8 cellular contexts compared by ENCODE assay signal in genomic region chr19:15836345-15836594, GRCh38. TPM values are rescaled to one million over a fixed set of nuclear protein-coding genes. Genes with fewer than 3 reads are reported as not detected.
DNase-seq lines count a peak whose midpoint lies in the region; ATAC-seq and TF ChIP-seq lines count a peak whose summit lies in the region.

No MANE protein-coding gene starts in this region.

- H3K36me3 ChIP-seq in fibroblast of lung (ENCODE audit: control insufficient read depth, insufficient read depth, low read length) = no peaks in the 10 kb centered on the region
- H3K36me3 ChIP-seq in skeletal muscle satellite cell (ENCODE audit: insufficient read depth, low read length) = no peaks in the 10 kb centered on the region

- no peaks in the 10 kb centered on the region for H4K20me1 ChIP-seq in fibroblast of lung (ENCODE audit: control insufficient read depth, extremely low read depth, insufficient read depth, low read length)

- no peaks in the 10 kb centered on the region for H3K27me3 Mint-ChIP-seq in T-cell

- CTCF ChIA-PET in T-cell (lab: Charles Lee) = interaction anchor here in 1 of 2 donors (0.6 kb wide), 1 partner anchor 359 kb away, joined by 5 read pairs; no protein-coding TSS in a partner anchor

- no peaks in the 10 kb centered on the region for H3K4me1 ChIP-seq in fibroblast of lung (ENCODE audit: control insufficient read depth, extremely low read depth, insufficient read depth, low read length)
- peaks cover 4% of the 10 kb centered on the region for H3K4me1 ChIP-seq in skeletal muscle satellite cell (ENCODE audit: control insufficient read depth, insufficient read depth, low read length)

- no peak for TF ChIP-seq CTCF in fibroblast of lung (conservative IDR thresholded peaks at IDR 0.05 in 1 of 2, IDR thresholded peaks at IDR 0.05 in 1 of 2; ENCODE audit: low read depth in 1 of 2, low read length in 2 of 2)

- H3K4me2 ChIP-seq in fibroblast of lung (ENCODE audit: extremely low read depth, insufficient read depth, low read length) (peak overlapping the region; percentile 90), skeletal muscle satellite cell (ENCODE audit: low read length) (peak overlapping the region; percentile 92)

- peak overlapping the region; percentile 83 for H3K27ac ChIP-seq in fibroblast of lung (ENCODE audit: insufficient read depth, low read length)

- peak overlapping the region; percentile 97 to 99 for H3K27ac Mint-ChIP-seq in T-cell

- H3K4me3 Mint-ChIP-seq in T-cell = peak overlapping the region; percentile 89 to 95 (median 93)

- H3K9me3 ChIP-seq in fibroblast of lung (ENCODE audit: control insufficient read depth, insufficient read depth, low read depth, low read length) (no peaks in the 10 kb centered on the region), skeletal muscle satellite cell (replicated peaks; ENCODE audit: low read length) (no peaks in the 10 kb centered on the region)

- H3K4me3 ChIP-seq in fibroblast of lung (replicated peaks in 1 of 4; ENCODE audit: control extremely low read depth in 1 of 4, insufficient read depth in 1 of 4, low read depth in 3 of 4, low read length in 4 of 4) (peak overlapping the region; percentile 64 to 85 (median 71)), skeletal muscle satellite cell (ENCODE audit: low read length) (peak overlapping the region; percentile 84)

- peak overlapping the region; percentile 94 for H3K9ac ChIP-seq in fibroblast of lung (ENCODE audit: insufficient read depth, low read length)
- H3K9ac ChIP-seq in skeletal muscle satellite cell (ENCODE audit: low read depth, low read length) = peak overlapping the region; percentile 92

- ATAC-seq in T-cell (replicated peaks in 1 of 4) (no peak), HG03520 (IDR thresholded peaks at IDR 0.05; ENCODE audit: unreplicated experiment) (no peak)

- H3K9me3 Mint-ChIP-seq in T-cell = no peaks in the 10 kb centered on the region

- H3K27me3 ChIP-seq in fibroblast of lung (ENCODE audit: control insufficient read depth, insufficient read depth, low read length) (no peaks in the 10 kb centered on the region), skeletal muscle satellite cell (ENCODE audit: control insufficient read depth, insufficient read depth, low read length) (no peaks in the 10 kb centered on the region)

- peaks cover 21 to 34% (median 26%) of the 10 kb centered on the region in 3 donors for H3K4me1 Mint-ChIP-seq in T-cell

- H3K79me2 ChIP-seq in fibroblast of lung (ENCODE audit: control insufficient read depth, insufficient read depth, low read length) = no peaks in the 10 kb centered on the region

- H3K36me3 Mint-ChIP-seq in T-cell = no peaks in the 10 kb centered on the region

- H2AFZ ChIP-seq in fibroblast of lung (ENCODE audit: low read length) = peak overlapping the region; percentile 83

- DNase-seq in activated T-cell treated with anti-CD3 and anti-CD28 coated beads for 1 hour (ENCODE audit: low read depth) (peak; percentile 23), T-cell (peak in 10 of 34 experiments; percentile 12 to 57 (median 36)), fibroblast of lung (ENCODE audit: low read depth in 2 of 2) (peak in 1 of 2 donors; percentile 10), DMS153 (lab: John Stamatoyannopoulos, UW) (no peak), NCI-H128 (lab: John Stamatoyannopoulos, UW; ENCODE audit: unreplicated experiment) (no peak)
- DNase-seq in activated T-cell treated with anti-CD3 and anti-CD28 coated beads, Interleukin-2, amount 50 U/mL, for 48 hours = no peak

- POLR2A ChIA-PET in T-cell (lab: Charles Lee) = interaction anchor here in 1 of 2 donors (0.7 kb wide), 1 partner anchor 8 kb away, joined by 3 read pairs; no protein-coding TSS in a partner anchor

RNA-seq across cellular contexts. Expression of gene OR10H1, which starts 20.8 kb away (rescaled TPM):
- total RNA-seq in T-cell = under 1 TPM in 1 of 5 donors, not detected in 4; 0.16 TPM
- not detected in 2 replicates for total RNA-seq in fibroblast of lung
- not detected in 2 replicates for polyA plus RNA-seq in fibroblast of lung
- polyA plus RNA-seq in fibroblast of lung (2012) = not detected in 2 replicates
- not detected in 2 replicates for polyA minus RNA-seq in fibroblast of lung (ENCODE audit: low replicate concordance)
- not detected in 2 replicates for total RNA-seq in skeletal muscle satellite cell (2012; rRNA removed)

RNA-seq across cellular contexts. Expression of gene OR10H5, which starts 48.8 kb away (rescaled TPM):
- total RNA-seq in T-cell = not detected
- not detected in 2 replicates for total RNA-seq in fibroblast of lung
- polyA plus RNA-seq in fibroblast of lung = not detected in 2 replicates
- polyA plus RNA-seq in fibroblast of lung (2012) = not detected in 2 replicates
- not detected in 2 replicates for polyA minus RNA-seq in fibroblast of lung (ENCODE audit: low replicate concordance)
- not detected in 2 replicates for total RNA-seq in skeletal muscle satellite cell (2012; rRNA removed)
